In genomic region chr4:120452006-120452405, GRCh38 we compare ENCODE assay signal across 26 cellular contexts.
"Had no signal": no experiment of that assay in that cellular context is flagged by ENCODE, and none has a peak within 500 bp of the region (broad histone marks: within the 10 kb centered on the region; RNA-seq: fewer than 3 reads in every experiment).

No MANE protein-coding gene starts in this region.

- FAIRE-seq: astrocyte, frontal cortex had no signal

- H3K36me3 ChIP-seq: breast epithelium, colonic mucosa, esophagus muscularis mucosa, left lung, ovary, right atrium auricular region, suprapubic skin, tibial nerve had no signal

- H3K4me3 ChIP-seq: breast epithelium, colonic mucosa, esophagus muscularis mucosa, left lung, ovary, psoas muscle, right atrium auricular region, suprapubic skin, tibial nerve had no signal

- DNase-seq: activated CD4-positive, alpha-beta memory T cell treated with anti-CD3 and anti-CD28 coated beads, Interleukin-2, amount 10 ng/mL, durations not matched to agents 7 days and 5 days; activated CD4-positive, alpha-beta T cell treated with anti-CD3 and anti-CD28 coated beads, Interleukin-2, amount 10 ng/mL, durations not matched to agents 24 days and 14 days; activated effector memory CD4-positive, alpha-beta T cell treated with anti-CD3 and anti-CD28 coated beads, Interleukin-2, amount 50 U/mL, for 16 hours; activated naive CD4-positive, alpha-beta T cell treated with anti-CD3 and anti-CD28 coated beads, Interleukin-2, amount 50 U/mL, for 16 hours; colonic mucosa; glutamatergic neuron; hippocampal formation; kidney glomerular epithelial cell; left lung; naive thymus-derived CD8-positive, alpha-beta T cell; ovary; psoas muscle; stimulated activated CD4-positive, alpha-beta T cell treated with anti-CD3 and anti-CD28 coated beads, Interleukin-12 subunit alpha, Interleukin-12 subunit beta, amount 100 ng/mL, for 4 hours; stimulated activated naive CD8-positive, alpha-beta T cell treated with anti-CD3 and anti-CD28 coated beads, Interleukin-15, amount 100 ng/mL, for 72 hours had no signal

- H3K4me3 Mint-ChIP-seq: activated CD4-positive, alpha-beta memory T cell treated with anti-CD3 and anti-CD28 coated beads, Interleukin-2, amount 10 ng/mL, durations not matched to agents 7 days and 5 days; activated CD4-positive, alpha-beta T cell treated with anti-CD3 and anti-CD28 coated beads, Interleukin-2, amount 10 ng/mL, durations not matched to agents 24 days and 14 days; central memory CD8-positive, alpha-beta T cell; mesothelial cell of epicardium; naive thymus-derived CD8-positive, alpha-beta T cell; stimulated activated effector memory CD8-positive, alpha-beta T cell treated with anti-CD3 and anti-CD28 coated beads, Interleukin-12 subunit alpha, Interleukin-12 subunit beta, amount 100 ng/mL, for 72 hours; stimulated activated naive CD8-positive, alpha-beta T cell treated with anti-CD3 and anti-CD28 coated beads, Interleukin-15, amount 100 ng/mL, for 72 hours had no signal

- H3K27me3 Mint-ChIP-seq: activated CD4-positive, alpha-beta memory T cell treated with anti-CD3 and anti-CD28 coated beads, Interleukin-2, amount 10 ng/mL, durations not matched to agents 7 days and 5 days had no signal

- H3K27me3 ChIP-seq: breast epithelium, colonic mucosa, esophagus muscularis mucosa, left lung, ovary, right atrium auricular region, suprapubic skin, tibial nerve had no signal

- H3K36me3 Mint-ChIP-seq: mesothelial cell of epicardium; naive thymus-derived CD8-positive, alpha-beta T cell had no signal

- H3K4me1 ChIP-seq: breast epithelium, colonic mucosa, esophagus muscularis mucosa, left lung, psoas muscle, right atrium auricular region, suprapubic skin, tibial nerve had no signal

- H3K27ac Mint-ChIP-seq: activated CD4-positive, alpha-beta memory T cell treated with anti-CD3 and anti-CD28 coated beads, Interleukin-2, amount 10 ng/mL, durations not matched to agents 7 days and 5 days; activated CD4-positive, alpha-beta T cell treated with anti-CD3 and anti-CD28 coated beads, Interleukin-2, amount 10 ng/mL, durations not matched to agents 24 days and 14 days; mesothelial cell of epicardium; naive thymus-derived CD8-positive, alpha-beta T cell; stimulated activated effector memory CD8-positive, alpha-beta T cell treated with anti-CD3 and anti-CD28 coated beads, Interleukin-12 subunit alpha, Interleukin-12 subunit beta, amount 100 ng/mL, for 72 hours; stimulated activated naive CD8-positive, alpha-beta T cell treated with anti-CD3 and anti-CD28 coated beads, Interleukin-15, amount 100 ng/mL, for 72 hours had no signal

- H3K9me3 ChIP-seq: breast epithelium, colonic mucosa, esophagus muscularis mucosa, left lung, ovary, psoas muscle, right atrium auricular region, suprapubic skin, tibial nerve had no signal

- H3K4me1 Mint-ChIP-seq: activated CD4-positive, alpha-beta memory T cell treated with anti-CD3 and anti-CD28 coated beads, Interleukin-2, amount 10 ng/mL, durations not matched to agents 7 days and 5 days; activated CD4-positive, alpha-beta T cell treated with anti-CD3 and anti-CD28 coated beads, Interleukin-2, amount 10 ng/mL, durations not matched to agents 24 days and 14 days; central memory CD8-positive, alpha-beta T cell; naive thymus-derived CD8-positive, alpha-beta T cell; stimulated activated effector memory CD8-positive, alpha-beta T cell treated with anti-CD3 and anti-CD28 coated beads, Interleukin-12 subunit alpha, Interleukin-12 subunit beta, amount 100 ng/mL, for 72 hours; stimulated activated naive CD8-positive, alpha-beta T cell treated with anti-CD3 and anti-CD28 coated beads, Interleukin-15, amount 100 ng/mL, for 72 hours had no signal

- H3K27ac ChIP-seq: breast epithelium, colonic mucosa, esophagus muscularis mucosa, left lung, ovary, psoas muscle, right atrium auricular region, suprapubic skin, tibial nerve, VCaP had no signal

- H3K9me3 Mint-ChIP-seq: activated CD4-positive, alpha-beta memory T cell treated with anti-CD3 and anti-CD28 coated beads, Interleukin-2, amount 10 ng/mL, durations not matched to agents 7 days and 5 days; activated CD4-positive, alpha-beta T cell treated with anti-CD3 and anti-CD28 coated beads, Interleukin-2, amount 10 ng/mL, durations not matched to agents 24 days and 14 days; central memory CD8-positive, alpha-beta T cell; mesothelial cell of epicardium; naive thymus-derived CD8-positive, alpha-beta T cell; stimulated activated effector memory CD8-positive, alpha-beta T cell treated with anti-CD3 and anti-CD28 coated beads, Interleukin-12 subunit alpha, Interleukin-12 subunit beta, amount 100 ng/mL, for 72 hours; stimulated activated naive CD8-positive, alpha-beta T cell treated with anti-CD3 and anti-CD28 coated beads, Interleukin-15, amount 100 ng/mL, for 72 hours had no signal

- ATAC-seq: activated CD4-positive, CD25-positive, alpha-beta regulatory T cell treated with anti-CD3 and anti-CD28 coated beads, Interleukin-2, amount 50 U/mL, for 24 hours; left lung; naive thymus-derived CD8-positive, alpha-beta T cell; psoas muscle; stimulated activated effector memory CD8-positive, alpha-beta T cell treated with anti-CD3 and anti-CD28 coated beads, Interleukin-12 subunit alpha, Interleukin-12 subunit beta, amount 100 ng/mL, for 72 hours; stimulated activated naive CD8-positive, alpha-beta T cell treated with anti-CD3 and anti-CD28 coated beads, Interleukin-15, amount 100 ng/mL, for 72 hours had no signal
